15 cellular contexts compared by ENCODE assay signal in the genomic region with DNA sequence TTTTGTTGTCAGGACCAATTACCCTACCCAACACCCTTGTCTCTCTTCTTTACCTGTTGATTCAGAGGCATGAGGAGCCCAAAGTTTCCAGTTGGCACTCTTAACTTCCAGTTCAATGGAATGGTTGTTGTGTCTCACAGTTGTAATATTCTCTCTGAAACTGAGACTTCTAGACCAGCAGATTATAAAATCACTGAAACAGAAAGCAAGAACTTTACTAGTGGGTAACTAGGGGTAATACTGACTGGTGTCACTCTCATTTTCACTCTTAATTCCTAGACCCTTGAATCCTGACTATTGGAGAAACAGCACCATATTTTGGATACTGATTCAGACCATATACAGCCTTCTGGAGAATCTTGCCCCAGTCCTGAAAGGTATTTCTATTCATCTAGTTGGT.
DNase-seq lines count a peak whose midpoint lies in the region; ATAC-seq, FAIRE-seq and TF ChIP-seq lines count a peak whose summit lies in the region.
"Had no signal": no experiment of that assay in that cellular context is flagged by ENCODE, and none has a peak within 500 bp of the region (broad histone marks: within the 10 kb centered on the region; RNA-seq: fewer than 3 reads in every experiment).

No MANE protein-coding gene starts in this region.

- FAIRE-seq in GM12891 (lab: Jason Lieb, UNC) = no peak
- FAIRE-seq: K562 had no signal

- no peak for TF ChIP-seq POLR2A in GM12891 (IDR thresholded peaks at IDR 0.05; ENCODE audit: low read depth, low read length)

- ATAC-seq in GM19035 (IDR thresholded peaks at IDR 0.05; ENCODE audit: unreplicated experiment) = peak; percentile 48
- peak; percentile 57 for ATAC-seq in GM21528 (IDR thresholded peaks at IDR 0.05; ENCODE audit: low FRiP score, unreplicated experiment)
- ATAC-seq in HG02943 (IDR thresholded peaks at IDR 0.05; ENCODE audit: low read depth, unreplicated experiment) = peak; percentile 66
- ATAC-seq in HG03571 (IDR thresholded peaks at IDR 0.05; ENCODE audit: unreplicated experiment) = peak; percentile 46
- ATAC-seq: activated T-helper 17 cell treated with anti-CD3 and anti-CD28 coated beads, Interleukin-2, amount 50 U/mL, for 72 hours; esophagus mucosa; K562; WTC11 had no signal

- DNase-seq in GM12891 (ENCODE audit: insufficient read length, low spot score) (no peak), DMS 273 (lab: John Stamatoyannopoulos, UW; ENCODE audit: unreplicated experiment) (no peak), occipital lobe (lab: John Stamatoyannopoulos, UW) (no peak), kidney glomerular epithelial cell (lab: John Stamatoyannopoulos, UW) (no peak)
- DNase-seq: EL, NCI-H1105 treated with DMSO at 0.1 percent for 48 hours, T-helper 1 cell had no signal

TF ChIP-seq in GM12891, 5 proteins besides CTCF, POLR2A, EP300 and RAD21:
- no peak for TF ChIP-seq SPI1 (IDR thresholded peaks at IDR 0.05; ENCODE audit: low read depth, low read length)
- TF ChIP-seq POLR2AphosphoS5 (IDR thresholded peaks at IDR 0.05; ENCODE audit: low read depth, low read length) = no peak
- no peak for TF ChIP-seq PAX5 (IDR thresholded peaks at IDR 0.05; ENCODE audit: insufficient read depth, low read length, severe bottlenecking)
- no peak for TF ChIP-seq TAF1 (IDR thresholded peaks at IDR 0.05; ENCODE audit: low read depth, low read length)
- TF ChIP-seq POU2F2 (IDR thresholded peaks at IDR 0.05; ENCODE audit: low read depth, low read length) = no peak
